19 cellular contexts compared by ENCODE assay signal in genomic region chr5:123223906-123224305, GRCh38.
DNase-seq lines count a peak whose midpoint lies in the region; ATAC-seq, FAIRE-seq and TF ChIP-seq lines count a peak whose summit lies in the region.
"Had no signal": no experiment of that assay in that cellular context is flagged by ENCODE, and none has a peak within 500 bp of the region (broad histone marks: within the 10 kb centered on the region; RNA-seq: fewer than 3 reads in every experiment).

No MANE protein-coding gene starts in this region.

- no peak overlapping the region for H3K23ac ChIP-seq in H1 (ENCODE audit: insufficient read length)

- H3K4me3 Mint-ChIP-seq in MCF 10A (ENCODE audit: unreplicated experiment) = no peak overlapping the region
- H3K4me3 Mint-ChIP-seq: CD8-positive, alpha-beta memory T cell; HFFc6; IgD-negative memory B cell had no signal

- CTCF ChIA-PET in H1 (lab: Charles Lee; ENCODE audit: partially characterized antibody) = interaction anchor here (1.4 kb wide), 1 partner anchor 128 kb away, joined by 4 read pairs; no protein-coding TSS in a partner anchor
- CTCF ChIA-PET in MCF 10A (lab: Yijun Ruan, JAX) = interaction anchor here (0.7 kb wide), 1 partner anchor 225 kb away, joined by 4 read pairs; no protein-coding TSS in a partner anchor

- DNase-seq in NCI-H460 (ENCODE audit: extremely low read depth, low read depth) (peak; percentile 11), H1 (ENCODE audit: low read depth in 1 of 2, low spot score in 2 of 2) (no peak), fibroblast of peridontal ligament (ENCODE audit: extremely low read depth) (peak; percentile 10), MCF 10A (ENCODE audit: unreplicated experiment) (no peak), Right ventricle myocardium inferior (ENCODE audit: missing footprints) (no peak)
- DNase-seq: AML-193; Caco-2; CD8-positive, alpha-beta memory T cell; DND-41; GF-D8; HCEC 1CT; HFFc6 had no signal

- H3K4me1 Mint-ChIP-seq in MCF 10A (ENCODE audit: insufficient read depth, unreplicated experiment) = no peaks in the 10 kb centered on the region
- H3K4me1 Mint-ChIP-seq: CD8-positive, alpha-beta memory T cell had no signal

- H2AFZ ChIP-seq in H1 (ENCODE audit: low read length) = no peak overlapping the region

- FAIRE-seq in H1 (lab: Jason Lieb, UNC) = peak; percentile 7
- FAIRE-seq: A549, GM19239 had no signal

- H3K4ac ChIP-seq in H1 (replicated peaks; ENCODE audit: insufficient read length, low read depth, low read length) = no peak overlapping the region

- no peak for ATAC-seq in HG03460 (IDR thresholded peaks at IDR 0.05; ENCODE audit: unreplicated experiment)
- no peak for ATAC-seq in Right ventricle myocardium inferior
- ATAC-seq in HG03457 (IDR thresholded peaks at IDR 0.05; ENCODE audit: unreplicated experiment) = no peak
- ATAC-seq: A549 had no signal

- TF ChIP-seq EP300 in H1 (IDR thresholded peaks at IDR 0.05; ENCODE audit: borderline replicate concordance in 1 of 2, low read depth in 2 of 2, low read length in 2 of 2) = no peak

- no peak overlapping the region for H4K5ac ChIP-seq in H1 (ENCODE audit: insufficient read length, low read depth, low read length)

- H3K79me2 ChIP-seq in H1 (ENCODE audit: control insufficient read depth in 1 of 2, insufficient read depth in 2 of 2, low read length in 2 of 2) = no peaks in the 10 kb centered on the region

- H3K9ac ChIP-seq in H1 (replicated peaks in 1 of 4; ENCODE audit: extremely low read depth in 1 of 4, low read depth in 3 of 4, low read length in 3 of 4) (no peak overlapping the region), subcutaneous abdominal adipose tissue (ENCODE audit: low read length in 5 of 5) (no peak overlapping the region)
- H3K9ac ChIP-seq: BLaER1 had no signal

- no peak for TF ChIP-seq CTCF in H1 (IDR thresholded peaks at IDR 0.05; ENCODE audit: control extremely low read depth in 1 of 3, insufficient read depth in 1 of 3, low read depth in 1 of 3, low read length in 3 of 3)
- TF ChIP-seq CTCF in MCF 10A (IDR thresholded peaks at IDR 0.05; ENCODE audit: unreplicated experiment) = no peak

- peaks cover 19% of the 10 kb centered on the region for H3K27me3 Mint-ChIP-seq in MCF 10A (ENCODE audit: insufficient read depth, unreplicated experiment)
- H3K27me3 Mint-ChIP-seq: IgD-negative memory B cell had no signal

- no peak overlapping the region for H2BK5ac ChIP-seq in H1 (ENCODE audit: low read depth, low read length)

- no peak overlapping the region for H4K8ac ChIP-seq in H1 (ENCODE audit: extremely low read depth, insufficient read depth, low read length)

- H4K20me1 ChIP-seq in H1 (replicated peaks in 1 of 2; ENCODE audit: control insufficient read depth in 1 of 2, insufficient read depth in 2 of 2, low read length in 2 of 2) = no peaks in the 10 kb centered on the region
- H4K20me1 ChIP-seq: BLaER1 had no signal

- no peaks in the 10 kb centered on the region for H3K36me3 ChIP-seq in H1 (ENCODE audit: control insufficient read depth in 2 of 4, insufficient read depth in 4 of 4, low read length in 3 of 4)
- no peaks in the 10 kb centered on the region for H3K36me3 ChIP-seq in subcutaneous abdominal adipose tissue (ENCODE audit: control insufficient read depth in 5 of 5, insufficient read depth in 5 of 5, low read length in 5 of 5)
- H3K36me3 ChIP-seq: BLaER1 had no signal

- no peak overlapping the region for H4K91ac ChIP-seq in H1 (replicated peaks; ENCODE audit: insufficient read length, low read length)

- H3K18ac ChIP-seq in H1 (ENCODE audit: extremely low read depth, low read length) = no peak overlapping the region

- POLR2A ChIA-PET in H1 (lab: Charles Lee; ENCODE audit: partially characterized antibody) = no interaction called here
- POLR2A ChIA-PET in MCF 10A (lab: Yijun Ruan, JAX) = interaction anchor here (1.1 to 1.8 kb wide), 2 partner anchors 14 to 23 kb away, joined by 3 to 5 read pairs; no protein-coding TSS in a partner anchor

- no peaks in the 10 kb centered on the region for H3K36me3 Mint-ChIP-seq in MCF 10A (ENCODE audit: insufficient read depth, unreplicated experiment)
- H3K36me3 Mint-ChIP-seq: CD8-positive, alpha-beta memory T cell; IgD-negative memory B cell had no signal

- H3K23me2 ChIP-seq in H1 (ENCODE audit: low read depth, low read length) = no peaks in the 10 kb centered on the region

- no peak overlapping the region for H2BK15ac ChIP-seq in H1 (ENCODE audit: low read length)

- TF ChIP-seq POLR2A in H1 (IDR thresholded peaks at IDR 0.05; ENCODE audit: control extremely low read depth in 1 of 2, low read depth in 2 of 2, low read length in 2 of 2) = no peak

- WGBS in H1 (ENCODE audit: extremely low coverage in 1 of 2, insufficient coverage in 1 of 2, insufficient read length in 1 of 2, insufficient replicate concordance in 2 of 2, low coverage in 1 of 2, low lambda C conversion rate in 2 of 2, missing lambda C conversion rate in 1 of 2), 2 experiments = 90% methylated on average over 5 of the region's 5 CpGs; no CpG with 5 or more reads in 1 of the 2 experiments

- no peak overlapping the region for H2AK5ac ChIP-seq in H1 (ENCODE audit: low read depth, low read length)

- H3K4me1 ChIP-seq in H1 (replicated peaks in 1 of 4; ENCODE audit: control insufficient read depth in 3 of 4, insufficient read depth in 4 of 4, low read length in 3 of 4) (0 out of 7 replicates have a peak, but pooled peaks cover 0 to 5% (median 0%) of the 10 kb centered on the region in 4 experiments), subcutaneous abdominal adipose tissue (ENCODE audit: control insufficient read depth in 5 of 5, insufficient read depth in 5 of 5, low read length in 5 of 5) (peaks cover 0 to 29% (median 19%) of the 10 kb centered on the region in 5 donors)
- H3K4me1 ChIP-seq: A549, BLaER1 had no signal

- H3K27me3 ChIP-seq in H1 (replicated peaks in 1 of 4; ENCODE audit: control insufficient read depth in 3 of 4, extremely low read depth in 1 of 4, insufficient read depth in 3 of 4, low read length in 3 of 4) = no peaks in the 10 kb centered on the region
- no peaks in the 10 kb centered on the region for H3K27me3 ChIP-seq in subcutaneous abdominal adipose tissue (ENCODE audit: control insufficient read depth in 5 of 5, insufficient read depth in 4 of 5, low read length in 5 of 5)
- H3K27me3 ChIP-seq: BLaER1 had no signal

- no peak overlapping the region for H3K4me2 ChIP-seq in H1 (ENCODE audit: insufficient read depth in 1 of 2, low read depth in 2 of 2, low read length in 2 of 2)
- H3K4me2 ChIP-seq: A549, BLaER1 had no signal

- no peak overlapping the region for H3K27ac ChIP-seq in H1 (ENCODE audit: low read depth, low read length)
- peak overlapping the region; percentile 27 for H3K27ac ChIP-seq in subcutaneous abdominal adipose tissue (ENCODE audit: low read depth, low read length)
- H3K27ac ChIP-seq: A549, BLaER1 had no signal

- intact Hi-C loops in MCF 10A (cut with micrococcal nuclease) (no loop called here), Right ventricle myocardium inferior (cut with DNase I) (no loop called here)

- no peak overlapping the region for H3K14ac ChIP-seq in H1 (ENCODE audit: insufficient read length)

- no peak overlapping the region for H3K56ac ChIP-seq in H1 (replicated peaks; ENCODE audit: insufficient read length, low read depth, low read length)

- no peak overlapping the region for H2BK12ac ChIP-seq in H1 (ENCODE audit: low read depth, low read length)

- no peaks in the 10 kb centered on the region for H3K9me3 ChIP-seq in H1 (ENCODE audit: insufficient read depth in 2 of 2, low read depth in 1 of 2, low read length in 1 of 2)
- H3K9me3 ChIP-seq in subcutaneous abdominal adipose tissue (ENCODE audit: control insufficient read depth in 5 of 5, low read length in 5 of 5) = no peaks in the 10 kb centered on the region
- H3K9me3 ChIP-seq: A549, BLaER1, Caco-2 had no signal

- H3K4me3 ChIP-seq in H1 (ENCODE audit: extremely low read depth in 1 of 4, insufficient read depth in 2 of 4, low read depth in 3 of 4, low read length in 4 of 4) (no peak overlapping the region), subcutaneous abdominal adipose tissue (ENCODE audit: low read depth in 1 of 5, low read length in 5 of 5) (no peak overlapping the region)
- H3K4me3 ChIP-seq: A549, BLaER1 had no signal

- no peaks in the 10 kb centered on the region for H3K79me1 ChIP-seq in H1 (ENCODE audit: low read depth, low read length)

- BruUV-seq in MCF 10A (replicated peaks; lab: Mats Ljungman, UMichigan) = no TSS peak

- no peak overlapping the region for H3K27ac Mint-ChIP-seq in MCF 10A (ENCODE audit: low read depth, unreplicated experiment)
- H3K27ac Mint-ChIP-seq: CD8-positive, alpha-beta memory T cell; HFFc6; IgD-negative memory B cell had no signal

- TF ChIP-seq RAD21 in H1 (IDR thresholded peaks at IDR 0.05 in 1 of 2, conservative IDR thresholded peaks at IDR 0.05 in 1 of 2; ENCODE audit: low read depth in 2 of 2, low read length in 2 of 2) = no peak

- H2BK20ac ChIP-seq in H1 (ENCODE audit: low read length) = no peak overlapping the region

- H2BK120ac ChIP-seq in H1 (replicated peaks; ENCODE audit: low read depth, low read length) = no peak overlapping the region

- no peaks in the 10 kb centered on the region for H3K9me3 Mint-ChIP-seq in MCF 10A (ENCODE audit: unreplicated experiment)
- H3K9me3 Mint-ChIP-seq: HFFc6, IgD-negative memory B cell had no signal

TF ChIP-seq in H1, 55 proteins besides CTCF, POLR2A, EP300 and RAD21:
- TF ChIP-seq TEAD4 (IDR thresholded peaks at IDR 0.05; ENCODE audit: low read depth, low read length) = no peak
- no peak for TF ChIP-seq SAP30 (IDR thresholded peaks at IDR 0.05; ENCODE audit: insufficient read depth, insufficient replicate concordance, low read length)
- TF ChIP-seq E2F6 (IDR thresholded peaks at IDR 0.05) = no peak
- no peak for TF ChIP-seq TCF12 (IDR thresholded peaks at IDR 0.05; ENCODE audit: low read depth, low read length)
- no peak for TF ChIP-seq HDAC2 (IDR thresholded peaks at IDR 0.05; ENCODE audit: borderline replicate concordance in 1 of 2, low read depth in 2 of 2, low read length in 2 of 2)
- no peak for TF ChIP-seq CBX8 (IDR thresholded peaks at IDR 0.05; ENCODE audit: borderline replicate concordance, low read depth, low read length)
- no peak for TF ChIP-seq TAF1 (IDR thresholded peaks at IDR 0.05; ENCODE audit: low read depth, low read length)
- TF ChIP-seq SIN3A (conservative IDR thresholded peaks at IDR 0.05 in 1 of 2, IDR thresholded peaks at IDR 0.05 in 1 of 2; ENCODE audit: low read depth in 1 of 2, low read length in 2 of 2) = no peak
TF ChIP-seq in H1: peak in this region for 0.

Comparison
In these comparisons a context has a peak if more than half of its experiments do, and no peak if none do; other contexts are left out.
1. DNase-seq: peak in NCI-H460 (single experiment) and fibroblast of peridontal ligament (single experiment); none in H1 (0 of 2), MCF 10A (single experiment) and Right ventricle myocardium inferior (single experiment).